ENCODE assay signal across 26 cellular contexts in the genomic region with DNA sequence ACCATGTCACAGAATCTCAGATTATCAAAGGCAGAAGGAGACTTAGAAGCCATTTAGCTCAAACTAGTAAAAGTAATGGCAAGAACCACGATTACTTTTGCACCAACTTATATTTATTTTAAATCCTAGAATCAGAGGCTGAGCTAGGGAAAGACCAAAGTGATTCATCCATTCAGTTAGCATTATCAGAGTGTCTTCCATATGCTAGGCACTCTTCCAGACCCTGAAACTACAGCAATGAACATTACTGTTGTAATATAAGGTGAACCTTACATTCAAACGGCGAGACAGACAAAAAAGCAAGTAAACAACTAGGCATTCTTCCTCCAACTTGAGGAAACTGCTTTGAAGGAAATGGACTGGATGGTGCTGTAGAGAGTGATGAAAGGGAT. TPM values are rescaled to one million over a fixed set of nuclear protein-coding genes. Genes with fewer than 3 reads are reported as not detected.
DNase-seq lines count a peak whose midpoint lies in the region; ATAC-seq and TF ChIP-seq lines count a peak whose summit lies in the region.
"Had no signal": no experiment of that assay in that cellular context is flagged by ENCODE, and none has a peak within 500 bp of the region (broad histone marks: within the 10 kb centered on the region; RNA-seq: fewer than 3 reads in every experiment).

No MANE protein-coding gene starts in this region.

- no peaks in the 10 kb centered on the region for H3K36me3 ChIP-seq in Panc1 (ENCODE audit: control insufficient read depth, insufficient read depth, low read length)
- H3K36me3 ChIP-seq: ovary, Peyer's patch, right atrium auricular region, SJSA1, upper lobe of left lung had no signal

- H3K27ac ChIP-seq in C4-2B (peak overlapping the region; percentile 59; the same call in 1 of the 2 replicates), Panc1 (ENCODE audit: low read length) (peak overlapping the region; percentile 98)
- H3K27ac ChIP-seq: ovary, Peyer's patch, right atrium auricular region, SJSA1, upper lobe of left lung had no signal

- H3K4me3 Mint-ChIP-seq in endothelial cell (ENCODE audit: unreplicated experiment), result no peak overlapping the region
- H3K4me3 Mint-ChIP-seq in mesothelial cell of epicardium, result no peak overlapping the region
- H3K4me3 Mint-ChIP-seq: activated CD4-positive, alpha-beta memory T cell treated with anti-CD3 and anti-CD28 coated beads for 36 hours; activated naive CD8-positive, alpha-beta T cell; dendritic cell treated with granulocyte-macrophage colony-stimulating factor and Interleukin-4, amounts not matched to agents 40 ng/mL and 50 ng/mL, for 4 days; nephron progenitor cell had no signal

- DNase-seq in Panc1 (ENCODE audit: low read depth, low spot score) (no peak), endothelial cell (ENCODE audit: low spot score) (no peak), left colon (no peak), mesothelial cell of epicardium (ENCODE audit: low spot score in 2 of 2, unreplicated experiment in 2 of 2) (no peak), ACHN (no peak)
- DNase-seq: activated CD4-positive, alpha-beta memory T cell treated with anti-CD3 and anti-CD28 coated beads for 36 hours; activated CD4-positive, CD25-positive, alpha-beta regulatory T cell treated with anti-CD3 and anti-CD28 coated beads, Interleukin-2, amount 50 U/mL, for 72 hours; aorta; caudate nucleus; head of caudate nucleus; MV-4-11; NCI-H146; NCI-H510A; nephron progenitor cell; ovary; Peyer's patch; upper lobe of left lung had no signal

- H3K4me3 ChIP-seq in Panc1 (ENCODE audit: low read depth in 2 of 2, low read length in 2 of 2), result no peak overlapping the region
- H3K4me3 ChIP-seq: lung, ovary, Peyer's patch, right atrium auricular region, SJSA1, upper lobe of left lung had no signal

- H3K9me3 Mint-ChIP-seq in endothelial cell (ENCODE audit: unreplicated experiment) (no peaks in the 10 kb centered on the region), mesothelial cell of epicardium (no peaks in the 10 kb centered on the region)
- H3K9me3 Mint-ChIP-seq: activated CD4-positive, alpha-beta memory T cell treated with anti-CD3 and anti-CD28 coated beads for 36 hours; dendritic cell treated with granulocyte-macrophage colony-stimulating factor and Interleukin-4, amounts not matched to agents 40 ng/mL and 50 ng/mL, for 4 days; nephron progenitor cell had no signal

- intact Hi-C loops in Panc1 (cut with micrococcal nuclease; ENCODE audit: unreplicated experiment) (no loop called here), left colon (cut with DNase I, micrococcal nuclease) (no loop called here)

- ATAC-seq in Panc1 (no peak), left colon (peak; percentile 4), HG02973 (IDR thresholded peaks at IDR 0.05; ENCODE audit: unreplicated experiment) (no peak), HG02798 (IDR thresholded peaks at IDR 0.05; ENCODE audit: poor library complexity, unreplicated experiment) (no peak)

- in situ Hi-C loops in Panc1 (cut with HindIII; ENCODE audit: low pct_unique_long_range_greater_than_20kb, low sequenced_read_pairs), result no loop called here
- in situ Hi-C loops in ACHN (cut with HindIII; ENCODE audit: low pct_ligation_motif_present, low pct_unique_long_range_greater_than_20kb, low sequenced_read_pairs), result no loop called here

- no peaks in the 10 kb centered on the region for H3K36me3 Mint-ChIP-seq in endothelial cell (ENCODE audit: low read depth, unreplicated experiment)
- H3K36me3 Mint-ChIP-seq in mesothelial cell of epicardium, result no peaks in the 10 kb centered on the region
- H3K36me3 Mint-ChIP-seq: activated CD4-positive, alpha-beta memory T cell treated with anti-CD3 and anti-CD28 coated beads for 36 hours; activated naive CD8-positive, alpha-beta T cell had no signal

- peaks cover 58% of the 10 kb centered on the region for H3K4me1 ChIP-seq in Panc1 (ENCODE audit: control insufficient read depth, insufficient read depth, low read length)

- POLR2A ChIA-PET in Panc1 (lab: Charles Lee), result interaction anchor here (0.5 to 0.9 kb wide), 3 partner anchors 29 to 81 kb away, joined by 3 to 5 read pairs (median 4); no protein-coding TSS in a partner anchor

- no peaks in the 10 kb centered on the region for H3K9me3 ChIP-seq in Panc1 (ENCODE audit: control insufficient read depth, insufficient read depth, low read depth, low read length)
- H3K9me3 ChIP-seq: ovary, Peyer's patch, right atrium auricular region, SJSA1, upper lobe of left lung had no signal

- H3K4me1 Mint-ChIP-seq in endothelial cell (ENCODE audit: unreplicated experiment) (peaks cover 27% of the 10 kb centered on the region), mesothelial cell of epicardium (peaks cover 54% of the 10 kb centered on the region)

- peak overlapping the region; percentile 28 for H3K27ac Mint-ChIP-seq in endothelial cell (ENCODE audit: unreplicated experiment)
- H3K27ac Mint-ChIP-seq in mesothelial cell of epicardium, result no peak overlapping the region
- H3K27ac Mint-ChIP-seq: activated CD4-positive, alpha-beta memory T cell treated with anti-CD3 and anti-CD28 coated beads for 36 hours; activated naive CD8-positive, alpha-beta T cell; dendritic cell treated with granulocyte-macrophage colony-stimulating factor and Interleukin-4, amounts not matched to agents 40 ng/mL and 50 ng/mL, for 4 days; nephron progenitor cell had no signal

- CTCF ChIA-PET in Panc1 (lab: Charles Lee), result interaction anchor here (0.8 to 1.8 kb wide), 2 partner anchors 22 to 54 kb away, joined by 3 to 11 read pairs; no protein-coding TSS in a partner anchor

- H3K27me3 ChIP-seq in Panc1 (ENCODE audit: control insufficient read depth, insufficient read depth, low read length), result no peaks in the 10 kb centered on the region
- H3K27me3 ChIP-seq: ovary, Peyer's patch, right atrium auricular region, SJSA1, upper lobe of left lung had no signal

- BruUV-seq in Panc1 (replicated peaks; lab: Mats Ljungman, UMichigan), result no TSS peak

- peaks cover 3% of the 10 kb centered on the region for H3K27me3 Mint-ChIP-seq in endothelial cell (ENCODE audit: unreplicated experiment)
- no peaks in the 10 kb centered on the region for H3K27me3 Mint-ChIP-seq in mesothelial cell of epicardium (ENCODE audit: low read depth)

- TF ChIP-seq CTCF in C4-2B (conservative IDR thresholded peaks at IDR 0.05), result no peak
- TF ChIP-seq CTCF in Panc1 (IDR thresholded peaks at IDR 0.05), result no peak
- TF ChIP-seq CTCF in endothelial cell (IDR thresholded peaks at IDR 0.05; ENCODE audit: unreplicated experiment), result no peak
- no peak for TF ChIP-seq CTCF in mesothelial cell of epicardium (IDR thresholded peaks at IDR 0.05; ENCODE audit: unreplicated experiment)

RNA-seq across cellular contexts. Expression of gene PDE6A, which starts 7.9 kb away (rescaled TPM):
- total RNA-seq in Panc1 (2021; ENCODE audit: unreplicated experiment) (0.33 TPM), endothelial cell (ENCODE audit: unreplicated experiment) (not detected), left colon (1 to 10 TPM; 4.2 to 4.7 TPM), mesothelial cell of epicardium (0.18 to 0.38 TPM (median 0.29 TPM) in 3 replicates)
- polyA plus RNA-seq in Panc1 (2012; ENCODE audit: insufficient read length), result 0.15 TPM
- total RNA-seq: activated CD4-positive, alpha-beta memory T cell treated with anti-CD3 and anti-CD28 coated beads for 36 hours; aorta; Peyer's patch; T-helper 1 cell treated with Interleukin-12 subunit alpha and Interleukin-12 subunit beta and Interleukin-4 antibody, amounts not matched to agents 30 ng/mL and 1 ng/mL, for 36 hours; upper lobe of left lung had no signal

RNA-seq across cellular contexts. Expression of gene SLC26A2, which starts 23.9 kb away (rescaled TPM):
- 111 TPM for total RNA-seq in Panc1 (2021; ENCODE audit: unreplicated experiment)
- 33.9 TPM for polyA plus RNA-seq in Panc1 (2012; ENCODE audit: insufficient read length)
- total RNA-seq in endothelial cell (ENCODE audit: unreplicated experiment), result 22.2 TPM
- 1,000 to 10,000 TPM in 1 of 2 donors, 100 to 1,000 TPM in 1; 940 to 1,067 TPM for total RNA-seq in left colon
- 15.4 to 16.5 TPM (median 15.9 TPM) in 3 replicates for total RNA-seq in mesothelial cell of epicardium
